23 cellular contexts compared by ENCODE assay signal in genomic region chr14:38238881-38239280, GRCh38. TPM values are rescaled to one million over a fixed set of nuclear protein-coding genes. Genes with fewer than 3 reads are reported as not detected.
DNase-seq lines count a peak whose midpoint lies in the region; ATAC-seq, FAIRE-seq and TF ChIP-seq lines count a peak whose summit lies in the region.
"Had no signal": no experiment of that assay in that cellular context is flagged by ENCODE, and none has a peak within 500 bp of the region (broad histone marks: within the 10 kb centered on the region; RNA-seq: fewer than 3 reads in every experiment).

No MANE protein-coding gene starts in this region.

- no peaks in the 10 kb centered on the region for H3K36me3 ChIP-seq in mammary epithelial cell (ENCODE audit: insufficient read depth, low read length)

- peaks cover 12% of the 10 kb centered on the region for H3K4me1 Mint-ChIP-seq in MCF 10A (ENCODE audit: insufficient read depth, unreplicated experiment)
- no peaks in the 10 kb centered on the region for H3K4me1 Mint-ChIP-seq in activated CD8-positive, alpha-beta T cell treated with anti-CD3 and anti-CD28 coated beads, Interleukin-2, amount 10 ng/mL, durations not matched to agents 7 days and 5 days (ENCODE audit: low read depth)
- H3K4me1 Mint-ChIP-seq: CD14-positive monocyte had no signal

- ATAC-seq in activated CD8-positive, alpha-beta T cell treated with anti-CD3 and anti-CD28 coated beads, Interleukin-2, amount 10 ng/mL, durations not matched to agents 7 days and 5 days = no peak
- ATAC-seq in GM21528 (IDR thresholded peaks at IDR 0.05; ENCODE audit: low FRiP score, unreplicated experiment) (no peak), HG03469 (IDR thresholded peaks at IDR 0.05; ENCODE audit: unreplicated experiment) (no peak)
- ATAC-seq: HepG2 had no signal

- H3K9me3 Mint-ChIP-seq in MCF 10A (ENCODE audit: unreplicated experiment) = no peaks in the 10 kb centered on the region
- no peaks in the 10 kb centered on the region for H3K9me3 Mint-ChIP-seq in activated CD8-positive, alpha-beta T cell treated with anti-CD3 and anti-CD28 coated beads, Interleukin-2, amount 10 ng/mL, durations not matched to agents 7 days and 5 days (ENCODE audit: insufficient read depth)

- H4K20me1 ChIP-seq in mammary epithelial cell (ENCODE audit: insufficient read depth, low read length) = no peaks in the 10 kb centered on the region

- POLR2A ChIA-PET in MCF 10A (lab: Yijun Ruan, JAX) = interaction anchor here (1.2 to 1.5 kb wide), 2 partner anchors 10 to 11 kb away, joined by 4 to 6 read pairs; no protein-coding TSS in a partner anchor
- POLR2A ChIA-PET in activated CD8-positive, alpha-beta T cell treated with anti-CD3 and anti-CD28 coated beads, Interleukin-2, amount 10 ng/mL, durations not matched to agents 7 days and 5 days (lab: Charles Lee) = no interaction called here

- no peak overlapping the region for H3K4me2 ChIP-seq in mammary epithelial cell (ENCODE audit: insufficient read depth, low read depth, low read length)
- H3K4me2 ChIP-seq: KMS-11 had no signal

- H3K36me3 Mint-ChIP-seq in MCF 10A (ENCODE audit: insufficient read depth, unreplicated experiment) = no peaks in the 10 kb centered on the region
- no peaks in the 10 kb centered on the region for H3K36me3 Mint-ChIP-seq in activated CD8-positive, alpha-beta T cell treated with anti-CD3 and anti-CD28 coated beads, Interleukin-2, amount 10 ng/mL, durations not matched to agents 7 days and 5 days (ENCODE audit: low read depth)
- H3K36me3 Mint-ChIP-seq: CD14-positive monocyte had no signal

- no peak overlapping the region for H3K9ac ChIP-seq in mammary epithelial cell (ENCODE audit: insufficient read depth, low read length)
- H3K9ac ChIP-seq: KMS-11 had no signal

- no peak overlapping the region for H3K27ac ChIP-seq in mammary epithelial cell (ENCODE audit: insufficient read depth, low read depth, low read length)
- H3K27ac ChIP-seq: KMS-11 had no signal

- TF ChIP-seq CTCF in MCF 10A (IDR thresholded peaks at IDR 0.05; ENCODE audit: unreplicated experiment) = no peak
- no peak for TF ChIP-seq CTCF in mammary epithelial cell (conservative IDR thresholded peaks at IDR 0.05 in 1 of 2, IDR thresholded peaks at IDR 0.05 in 1 of 2; ENCODE audit: extremely low read depth in 1 of 2, insufficient read depth in 1 of 2, low read depth in 1 of 2, low read length in 2 of 2)
- TF ChIP-seq CTCF in fibroblast of mammary gland (conservative IDR thresholded peaks at IDR 0.05; ENCODE audit: control insufficient read depth, insufficient read depth, low read depth, low read length) = no peak

- DNase-seq in MCF 10A (ENCODE audit: unreplicated experiment) = peak; percentile 17
- DNase-seq in mammary epithelial cell = no peak
- DNase-seq in M059J (ENCODE audit: low read depth) = peak; percentile 42
- DNase-seq in fibroblast of mammary gland (ENCODE audit: low read depth) = peak; percentile 22
- no peak for DNase-seq in HTR-8/SVneo (ENCODE audit: insufficient read length, low spot score)
- DNase-seq in activated CD8-positive, alpha-beta T cell treated with anti-CD3 and anti-CD28 coated beads, Interleukin-2, amount 10 ng/mL, durations not matched to agents 7 days and 5 days = no peak
- DNase-seq: 8988T; AML-193; COR-L47; MM.1S; NCI-H1092 treated with DMSO at 0.1 percent for 48 hours; NCI-H1694; NCI-H2107; NK-92 treated with Interleukin-12 subunit alpha and Interleukin-12 subunit beta, amount 100 ng/mL, for 24 hours; OCI-M1; SIG-M5 had no signal

- peak overlapping the region; percentile 36 for H3K27ac Mint-ChIP-seq in MCF 10A (ENCODE audit: low read depth, unreplicated experiment)
- no peak overlapping the region for H3K27ac Mint-ChIP-seq in activated CD8-positive, alpha-beta T cell treated with anti-CD3 and anti-CD28 coated beads, Interleukin-2, amount 10 ng/mL, durations not matched to agents 7 days and 5 days
- H3K27ac Mint-ChIP-seq: CD14-positive monocyte had no signal

- no peaks in the 10 kb centered on the region for H3K27me3 ChIP-seq in mammary epithelial cell (ENCODE audit: insufficient read depth, low read length)

- intact Hi-C loops in MCF 10A (cut with micrococcal nuclease) = no loop called here
- intact Hi-C loops in mammary epithelial cell (cut with micrococcal nuclease) = no loop called here

- no peak overlapping the region for H2AFZ ChIP-seq in mammary epithelial cell (ENCODE audit: low read depth, low read length)

- CTCF ChIA-PET in MCF 10A (lab: Yijun Ruan, JAX) = interaction anchor here (0.7 kb wide), 1 partner anchor 68 kb away, joined by 5 read pairs; no protein-coding TSS in a partner anchor
- CTCF ChIA-PET in mammary epithelial cell (lab: Charles Lee; ENCODE audit: low non-redundant PET) = no interaction called here
- CTCF ChIA-PET in activated CD8-positive, alpha-beta T cell treated with anti-CD3 and anti-CD28 coated beads, Interleukin-2, amount 10 ng/mL, durations not matched to agents 7 days and 5 days (lab: Charles Lee) = no interaction called here

- H3K4me1 ChIP-seq in mammary epithelial cell (ENCODE audit: insufficient read depth, low read length) = no peaks in the 10 kb centered on the region

- H3K4me3 ChIP-seq in mammary epithelial cell (replicated peaks in 1 of 3; ENCODE audit: insufficient read depth in 1 of 3, low read depth in 2 of 3, low read length in 3 of 3) = no peak overlapping the region
- H3K4me3 ChIP-seq in fibroblast of mammary gland (ENCODE audit: control insufficient read depth, low read depth, low read length) = no peak overlapping the region

- in situ Hi-C loops in mammary epithelial cell (cut with MboI; ENCODE audit: low sequenced_read_pairs in 2 of 2) = no loop called here

- no peaks in the 10 kb centered on the region for H3K79me2 ChIP-seq in mammary epithelial cell (ENCODE audit: insufficient read depth, low read length)

- peaks cover 27% of the 10 kb centered on the region for H3K9me3 ChIP-seq in mammary epithelial cell (replicated peaks; ENCODE audit: insufficient read depth, low read length)

- no TSS peak for BruUV-seq in MCF 10A (replicated peaks; lab: Mats Ljungman, UMichigan)
- no TSS peak for BruUV-seq in mammary epithelial cell (replicated peaks; lab: Mats Ljungman, UMichigan)

- no peak for FAIRE-seq in HTR-8/SVneo (lab: Jason Lieb, UNC)
- FAIRE-seq: HepG2 had no signal

- dilution Hi-C loops in mammary epithelial cell (cut with HindIII; ENCODE audit: low sequenced_read_pairs) = no loop called here

- no peaks in the 10 kb centered on the region for H3K27me3 Mint-ChIP-seq in MCF 10A (ENCODE audit: insufficient read depth, unreplicated experiment)
- H3K27me3 Mint-ChIP-seq in activated CD8-positive, alpha-beta T cell treated with anti-CD3 and anti-CD28 coated beads, Interleukin-2, amount 10 ng/mL, durations not matched to agents 7 days and 5 days (ENCODE audit: low read depth) = no peaks in the 10 kb centered on the region

- no peak overlapping the region for H3K4me3 Mint-ChIP-seq in MCF 10A (ENCODE audit: unreplicated experiment)
- H3K4me3 Mint-ChIP-seq in activated CD8-positive, alpha-beta T cell treated with anti-CD3 and anti-CD28 coated beads, Interleukin-2, amount 10 ng/mL, durations not matched to agents 7 days and 5 days = no peak overlapping the region
- H3K4me3 Mint-ChIP-seq: CD14-positive monocyte had no signal

RNA-seq across cellular contexts. Expression of gene CLEC14A, which starts 17.0 kb away (rescaled TPM):
- total RNA-seq in MCF 10A (2022) (not detected in 2 replicates), mammary epithelial cell (not detected)
- not detected for polyA plus RNA-seq in mammary epithelial cell
- polyA minus RNA-seq in mammary epithelial cell = not detected
- 0.20 TPM in 1 of 2 replicates, not detected in the other for total RNA-seq in M059J (2014; rRNA removed; shearing (Covaris generic))
- total RNA-seq in activated CD8-positive, alpha-beta T cell treated with anti-CD3 and anti-CD28 coated beads, Interleukin-2, amount 10 ng/mL, durations not matched to agents 7 days and 5 days = not detected
- total RNA-seq: Daoy, HepG2, RPMI7951 had no signal
- polyA plus RNA-seq: CD14-positive monocyte, HepG2 had no signal

RNA-seq across cellular contexts. Expression of gene SSTR1, which starts 31.2 kb away (rescaled TPM):
- 0.29 and 0.33 TPM in 2 replicates for total RNA-seq in MCF 10A (2022)
- total RNA-seq in mammary epithelial cell = under 1 TPM in 1 of 2 donors, not detected in 1; under 0.01 TPM
- not detected for polyA plus RNA-seq in mammary epithelial cell
- not detected for polyA minus RNA-seq in mammary epithelial cell
- 0.12 and 0.64 TPM in 2 replicates for total RNA-seq in M059J (2014; rRNA removed; shearing (Covaris generic))
- not detected for total RNA-seq in activated CD8-positive, alpha-beta T cell treated with anti-CD3 and anti-CD28 coated beads, Interleukin-2, amount 10 ng/mL, durations not matched to agents 7 days and 5 days
- total RNA-seq: Daoy had no signal
- polyA plus RNA-seq: CD14-positive monocyte had no signal

Comparison
In these comparisons a context has a peak if more than half of its experiments do, and no peak if none do; other contexts are left out.
1. DNase-seq: peak in MCF 10A (single experiment), M059J (single experiment) and fibroblast of mammary gland (single experiment); none in mammary epithelial cell (single experiment), HTR-8/SVneo (single experiment) and activated CD8-positive, alpha-beta T cell treated with anti-CD3 and anti-CD28 coated beads, Interleukin-2, amount 10 ng/mL, durations not matched to agents 7 days and 5 days (single experiment).